In the genomic region with DNA sequence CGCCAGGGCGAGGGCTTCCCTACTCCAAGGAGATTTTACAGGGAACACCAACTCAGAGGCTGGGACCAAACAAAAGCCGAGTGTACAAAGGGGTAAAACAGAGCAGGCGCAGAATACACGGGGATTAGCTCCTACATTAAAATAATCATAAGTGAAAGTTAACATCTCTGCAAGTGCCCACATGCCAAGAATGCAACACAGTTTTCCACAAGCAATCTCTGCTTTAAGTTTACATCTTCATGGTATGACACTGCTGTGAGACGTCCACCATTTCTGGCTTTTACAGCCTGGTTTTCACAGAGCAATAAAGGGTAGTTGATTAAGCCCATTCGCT, we compare ENCODE assay signal across 1 cellular context.
TF ChIP-seq lines count a peak whose summit lies in the region.

No MANE protein-coding gene starts in this region.

TF ChIP-seq in HepG2, 621 proteins besides CTCF, POLR2A, EP300 and RAD21 (continued from another document):
- TF ChIP-seq, protein P1, sequence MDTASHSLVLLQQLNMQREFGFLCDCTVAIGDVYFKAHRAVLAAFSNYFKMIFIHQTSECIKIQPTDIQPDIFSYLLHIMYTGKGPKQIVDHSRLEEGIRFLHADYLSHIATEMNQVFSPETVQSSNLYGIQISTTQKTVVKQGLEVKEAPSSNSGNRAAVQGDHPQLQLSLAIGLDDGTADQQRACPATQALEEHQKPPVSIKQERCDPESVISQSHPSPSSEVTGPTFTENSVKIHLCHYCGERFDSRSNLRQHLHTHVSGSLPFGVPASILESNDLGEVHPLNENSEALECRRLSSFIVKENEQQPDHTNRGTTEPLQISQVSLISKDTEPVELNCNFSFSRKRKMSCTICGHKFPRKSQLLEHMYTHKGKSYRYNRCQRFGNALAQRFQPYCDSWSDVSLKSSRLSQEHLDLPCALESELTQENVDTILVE (CRISPR knock-in tag; IDR thresholded peaks at IDR 0.05) = no peak
- no peak for TF ChIP-seq ZFAT (CRISPR knock-in tag; conservative IDR thresholded peaks at IDR 0.05)
- TF ChIP-seq, protein P2, sequence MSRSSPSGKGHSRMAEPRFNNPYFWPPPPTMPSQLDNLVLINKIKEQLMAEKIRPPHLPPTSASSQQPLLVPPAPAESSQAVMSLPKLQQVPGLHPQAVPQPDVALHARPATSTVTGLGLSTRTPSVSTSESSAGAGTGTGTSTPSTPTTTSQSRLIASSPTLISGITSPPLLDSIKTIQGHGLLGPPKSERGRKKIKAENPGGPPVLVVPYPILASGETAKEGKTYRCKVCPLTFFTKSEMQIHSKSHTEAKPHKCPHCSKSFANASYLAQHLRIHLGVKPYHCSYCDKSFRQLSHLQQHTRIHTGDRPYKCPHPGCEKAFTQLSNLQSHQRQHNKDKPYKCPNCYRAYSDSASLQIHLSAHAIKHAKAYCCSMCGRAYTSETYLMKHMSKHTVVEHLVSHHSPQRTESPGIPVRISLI (CRISPR knock-in tag; IDR thresholded peaks at IDR 0.05; ENCODE audit: borderline replicate concordance) = no peak
